In the genomic region with DNA sequence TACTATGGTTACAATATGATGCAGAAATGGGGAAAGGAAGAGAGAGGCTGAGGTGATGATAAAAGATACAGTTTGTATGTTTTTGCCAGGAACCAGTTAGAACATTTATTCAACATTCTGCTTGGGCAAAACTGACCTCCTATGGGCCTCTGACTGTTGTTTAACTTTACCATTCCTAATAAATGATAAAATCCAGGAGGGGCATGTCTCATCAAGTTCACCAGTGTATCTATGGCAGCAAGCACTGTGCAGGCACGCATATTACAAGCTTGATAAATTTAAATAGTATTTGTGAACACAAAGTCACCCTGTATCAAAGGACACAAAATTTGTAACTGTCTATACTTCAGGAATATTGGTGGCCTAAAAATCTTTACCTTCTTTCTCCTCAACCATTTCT, we compare ENCODE assay signal across 25 cellular contexts. TPM values are rescaled to one million over a fixed set of nuclear protein-coding genes. Genes with fewer than 3 reads are reported as not detected.
DNase-seq lines count a peak whose midpoint lies in the region; ATAC-seq lines count a peak whose summit lies in the region.
"Had no signal": no experiment of that assay in that cellular context is flagged by ENCODE, and none has a peak within 500 bp of the region (broad histone marks: within the 10 kb centered on the region; RNA-seq: fewer than 3 reads in every experiment).

No MANE protein-coding gene starts in this region.

- peaks cover 32% of the 10 kb centered on the region for H3K36me3 Mint-ChIP-seq in T-helper 1 cell treated with Interleukin-12 subunit alpha and Interleukin-12 subunit beta and Interleukin-4 antibody, amounts not matched to agents 30 μg/mL and 1 μg/mL, for 36 hours (ENCODE audit: low read depth)
- peaks cover 7 to 22% of the 10 kb centered on the region in 2 donors for H3K36me3 Mint-ChIP-seq in CD4-positive, alpha-beta memory T cell

- H3K4me3 ChIP-seq in CD4-positive, alpha-beta memory T cell (ENCODE audit: low read length in 2 of 2), result no peak overlapping the region
- H3K4me3 ChIP-seq in adipocyte (ENCODE audit: low read length), result no peak overlapping the region
- H3K4me3 ChIP-seq: coronary artery, GM12878, heart left ventricle, sigmoid colon, SJSA1 had no signal

- no peak for ATAC-seq in HG03442 (IDR thresholded peaks at IDR 0.05; ENCODE audit: unreplicated experiment)
- ATAC-seq: GM12878, heart left ventricle, left lobe of liver, Panc1 had no signal

- peaks cover 10% of the 10 kb centered on the region for H3K36me3 ChIP-seq in CD4-positive, alpha-beta memory T cell (ENCODE audit: insufficient read depth, low read length)
- H3K36me3 ChIP-seq in adipocyte (ENCODE audit: control insufficient read depth, insufficient read depth, low read length, severe bottlenecking), result peaks cover 43% of the 10 kb centered on the region
- H3K36me3 ChIP-seq: SJSA1 had no signal

- H3K27me3 ChIP-seq in CD4-positive, alpha-beta memory T cell (ENCODE audit: insufficient read depth, low read length), result no peaks in the 10 kb centered on the region
- H3K27me3 ChIP-seq in adipocyte (replicated peaks; ENCODE audit: control insufficient read depth, insufficient read depth, low read length), result no peaks in the 10 kb centered on the region
- H3K27me3 ChIP-seq: heart left ventricle, sigmoid colon, SJSA1 had no signal

- CTCF ChIA-PET in CD4-positive, alpha-beta memory T cell (lab: Charles Lee; ENCODE audit: partially characterized antibody), result interaction anchor here (1.1 to 2.3 kb wide), 3 partner anchors 9 to 161 kb away, joined by 3 to 17 read pairs (median 5); no protein-coding TSS in a partner anchor

- POLR2A ChIA-PET in CD4-positive, alpha-beta memory T cell (lab: Charles Lee; ENCODE audit: partially characterized antibody), result interaction anchor here (0.7 kb wide), 1 partner anchor 149 kb away, joined by 3 read pairs; no protein-coding TSS in a partner anchor

- no peaks in the 10 kb centered on the region for H3K27me3 Mint-ChIP-seq in T-helper 1 cell treated with Interleukin-12 subunit alpha and Interleukin-12 subunit beta and Interleukin-4 antibody, amounts not matched to agents 30 μg/mL and 1 μg/mL, for 36 hours (ENCODE audit: low read depth)
- no peaks in the 10 kb centered on the region for H3K27me3 Mint-ChIP-seq in CD4-positive, alpha-beta memory T cell
- H3K27me3 Mint-ChIP-seq: activated naive CD8-positive, alpha-beta T cell treated with anti-CD3 and anti-CD28 coated beads, Interleukin-2, amount 50 U/mL, for 24 hours; brain; type B pancreatic cell had no signal

- peaks cover 30% of the 10 kb centered on the region for H3K4me1 Mint-ChIP-seq in T-helper 1 cell treated with Interleukin-12 subunit alpha and Interleukin-12 subunit beta and Interleukin-4 antibody, amounts not matched to agents 30 μg/mL and 1 μg/mL, for 36 hours (ENCODE audit: low read depth)
- peaks cover 31 to 47% (median 36%) of the 10 kb centered on the region in 4 donors for H3K4me1 Mint-ChIP-seq in CD4-positive, alpha-beta memory T cell

- H3K9ac ChIP-seq in adipocyte (ENCODE audit: low read length), result no peak overlapping the region

- no peak overlapping the region for H3K4me3 Mint-ChIP-seq in T-helper 1 cell treated with Interleukin-12 subunit alpha and Interleukin-12 subunit beta and Interleukin-4 antibody, amounts not matched to agents 30 μg/mL and 1 μg/mL, for 36 hours
- H3K4me3 Mint-ChIP-seq in CD4-positive, alpha-beta memory T cell, result no peak overlapping the region
- H3K4me3 Mint-ChIP-seq: activated naive CD8-positive, alpha-beta T cell treated with anti-CD3 and anti-CD28 coated beads, Interleukin-2, amount 50 U/mL, for 24 hours; brain; type B pancreatic cell had no signal

- no peak overlapping the region for H3K27ac ChIP-seq in CD4-positive, alpha-beta memory T cell (ENCODE audit: low read depth, low read length)
- H3K27ac ChIP-seq: 22Rv1, coronary artery, heart left ventricle, HL-60, SJSA1 had no signal

- H3K9me3 Mint-ChIP-seq in T-helper 1 cell treated with Interleukin-12 subunit alpha and Interleukin-12 subunit beta and Interleukin-4 antibody, amounts not matched to agents 30 μg/mL and 1 μg/mL, for 36 hours, result no peaks in the 10 kb centered on the region
- no peaks in the 10 kb centered on the region for H3K9me3 Mint-ChIP-seq in CD4-positive, alpha-beta memory T cell
- H3K9me3 Mint-ChIP-seq: activated naive CD8-positive, alpha-beta T cell treated with anti-CD3 and anti-CD28 coated beads, Interleukin-2, amount 50 U/mL, for 24 hours; brain; type B pancreatic cell had no signal

- H3K27ac Mint-ChIP-seq in T-helper 1 cell treated with Interleukin-12 subunit alpha and Interleukin-12 subunit beta and Interleukin-4 antibody, amounts not matched to agents 30 μg/mL and 1 μg/mL, for 36 hours, result peak overlapping the region; percentile 28
- H3K27ac Mint-ChIP-seq in CD4-positive, alpha-beta memory T cell, result peak overlapping the region; percentile 4 to 82 (median 63)
- H3K27ac Mint-ChIP-seq: activated naive CD8-positive, alpha-beta T cell treated with anti-CD3 and anti-CD28 coated beads, Interleukin-2, amount 50 U/mL, for 24 hours; type B pancreatic cell had no signal

- DNase-seq in T-helper 1 cell (no peak), adipocyte (ENCODE audit: low read depth) (peak; percentile 17), iris pigment epithelial cell (ENCODE audit: low read depth) (peak; percentile 22), NCI-H510A (lab: John Stamatoyannopoulos, UW) (no peak)
- DNase-seq in CD4-positive, alpha-beta memory T cell, result no peak
- no peak for DNase-seq in central memory CD4-positive, alpha-beta T cell
- DNase-seq: activated naive CD8-positive, alpha-beta T cell treated with anti-CD3 and anti-CD28 coated beads, Interleukin-2, amount 50 U/mL, for 24 hours; DMS79; heart left ventricle; NCI-H1105 treated with DMSO at 0.1 percent for 48 hours; NCI-H2081 treated with DMSO at 0.1 percent for 48 hours; sigmoid colon; stimulated activated CD8-positive, alpha-beta memory T cell treated with anti-CD3 and anti-CD28 coated beads, Interleukin-4, amount 100 ng/mL, for 48 hours; T-helper 2 cell had no signal

- intact Hi-C loops in CD4-positive, alpha-beta memory T cell (cut with micrococcal nuclease), result no loop called here

- peaks cover 22% of the 10 kb centered on the region for H3K4me1 ChIP-seq in CD4-positive, alpha-beta memory T cell (ENCODE audit: insufficient read depth, low read length)
- no peaks in the 10 kb centered on the region for H3K4me1 ChIP-seq in adipocyte (ENCODE audit: control insufficient read depth, insufficient read depth, low read length)
- H3K4me1 ChIP-seq: SJSA1 had no signal

- no peaks in the 10 kb centered on the region for H3K9me3 ChIP-seq in CD4-positive, alpha-beta memory T cell (ENCODE audit: control insufficient read depth in 1 of 2, low read length in 2 of 2)
- no peaks in the 10 kb centered on the region for H3K9me3 ChIP-seq in adipocyte (ENCODE audit: control insufficient read depth, low read length)
- H3K9me3 ChIP-seq: heart left ventricle, sigmoid colon, SJSA1 had no signal

RNA-seq across cellular contexts. Expression of a gene that starts 52.6 kb away (rescaled TPM):
- 100 to 1,000 TPM in 1 of 2 experiments, 10 to 100 TPM in 1; 94.4 to 103 TPM for total RNA-seq in CD4-positive, alpha-beta memory T cell
- 10 to 100 TPM in 1 of 2 donors, 1 to 10 TPM in 1; 5.7 to 25.6 TPM for polyA plus RNA-seq in CD4-positive, alpha-beta memory T cell

Comparison
In these comparisons a context has a peak if more than half of its experiments do, and no peak if none do; other contexts are left out.
1. DNase-seq: peak in adipocyte (single experiment) and iris pigment epithelial cell (single experiment); none in T-helper 1 cell (0 of 5), CD4-positive, alpha-beta memory T cell (0 of 5), central memory CD4-positive, alpha-beta T cell (single experiment) and NCI-H510A (single experiment).